In the genomic region with DNA sequence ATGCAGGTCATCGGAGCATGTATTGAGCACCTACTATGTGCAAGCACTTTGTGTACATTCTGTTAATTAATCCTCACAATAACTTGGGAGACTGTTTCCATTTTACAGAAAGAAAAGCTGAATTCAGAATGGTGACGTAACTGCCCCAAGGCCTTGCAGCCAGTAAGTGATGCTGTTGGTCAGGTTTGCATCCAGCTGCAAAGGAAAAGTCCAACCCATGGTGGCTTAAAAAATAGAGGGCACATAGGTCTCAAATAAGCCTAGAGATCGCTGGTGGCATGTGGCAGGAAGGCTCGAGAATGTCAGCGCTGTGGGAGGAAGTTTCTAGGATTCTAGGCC, we compare ENCODE assay signal across 33 cellular contexts.
"Had no signal": no experiment of that assay in that cellular context is flagged by ENCODE, and none has a peak within 500 bp of the region (broad histone marks: within the 10 kb centered on the region; RNA-seq: fewer than 3 reads in every experiment).

No MANE protein-coding gene starts in this region.

- H3K36me3 Mint-ChIP-seq: activated naive CD8-positive, alpha-beta T cell treated with anti-CD3 and anti-CD28 coated beads for 36 hours had no signal

- H3K4me3 Mint-ChIP-seq: activated CD4-positive, alpha-beta T cell treated with anti-CD3 and anti-CD28 coated beads for 36 hours; activated CD4-positive, alpha-beta T cell treated with anti-CD3 and anti-CD28 coated beads, Interleukin-2, amount 10 ng/mL, durations not matched to agents 7 days and 5 days; activated CD8-positive, alpha-beta T cell treated with anti-CD3 and anti-CD28 coated beads, Interleukin-2, amount 10 ng/mL, durations not matched to agents 7 days and 5 days; activated naive CD8-positive, alpha-beta T cell treated with anti-CD3 and anti-CD28 coated beads for 36 hours; activated T-helper 17 cell treated with anti-CD3 and anti-CD28 coated beads, Interleukin-2, amount 50 U/mL, for 72 hours; T-helper 1 cell treated with Interleukin-12 subunit alpha and Interleukin-12 subunit beta and Interleukin-4 antibody, amounts not matched to agents 30 μg/mL and 1 μg/mL, for 36 hours; T-helper 2 cell treated with Interferon-gamma antibody and Interleukin-4, amounts not matched to agents 5 μg/mL and 100 μg/mL, for 36 hours had no signal

- FAIRE-seq: TTC549 had no signal

- H3K9me3 ChIP-seq: breast epithelium, Peyer's patch, SJSA1, SK-N-SH had no signal

- H3K27me3 ChIP-seq: breast epithelium, Peyer's patch, SJSA1 had no signal

- DNase-seq: activated CD4-positive, alpha-beta T cell treated with anti-CD3 and anti-CD28 coated beads for 36 hours; activated CD4-positive, alpha-beta T cell treated with anti-CD3 and anti-CD28 coated beads, Interleukin-2, amount 10 ng/mL, durations not matched to agents 7 days and 5 days; activated CD4-positive, alpha-beta T cell treated with anti-CD3 and anti-CD28 coated beads, Interleukin-2, amount 50 U/mL, for 48 hours; activated CD8-positive, alpha-beta memory T cell treated with anti-CD3 and anti-CD28 coated beads, Interleukin-2, amount 50 U/mL, for 48 hours; activated CD8-positive, alpha-beta T cell treated with anti-CD3 and anti-CD28 coated beads, Interleukin-2, amount 10 ng/mL, durations not matched to agents 7 days and 5 days; activated effector memory CD4-positive, alpha-beta T cell treated with anti-CD3 and anti-CD28 coated beads, Interleukin-2, amount 50 U/mL, for 16 hours; activated naive CD4-positive, alpha-beta T cell; activated naive CD4-positive, alpha-beta T cell treated with anti-CD3 and anti-CD28 coated beads, Interleukin-2, amount 50 U/mL, for 16 hours; activated naive CD8-positive, alpha-beta T cell treated with anti-CD3 and anti-CD28 coated beads for 36 hours; activated T-cell treated with anti-CD3 and anti-CD28 coated beads, Interleukin-2, amount 50 U/mL, for 48 hours; amniotic stem cell; aorta; NCI-H1092 treated with DMSO at 0.1 percent for 48 hours; NCI-H1417; NCI-H146; NCI-H1930; NCI-H2081 treated with DMSO at 0.1 percent for 48 hours; NCI-H226; NCI-H526; NCI-H748 treated with DMSO at 0.1 percent for 48 hours; NK-92 treated with Interleukin-12 subunit alpha and Interleukin-12 subunit beta, amount 100 ng/mL, for 24 hours; PC-3; Peyer's patch; RPMI8226; SHP77 treated with DMSO at 0.1 percent for 48 hours; SK-N-SH had no signal

- H3K9ac ChIP-seq: KMS-11, SK-N-SH had no signal

- H3K27ac ChIP-seq: breast epithelium, KMS-11, Peyer's patch, SJSA1 had no signal

- H3K36me3 ChIP-seq: breast epithelium, Peyer's patch, SJSA1 had no signal

- H3K4me3 ChIP-seq: breast epithelium, Peyer's patch, SJSA1 had no signal

- H3K4me1 ChIP-seq: breast epithelium, Peyer's patch, SJSA1 had no signal

- H3K27ac Mint-ChIP-seq: activated CD4-positive, alpha-beta T cell treated with anti-CD3 and anti-CD28 coated beads for 36 hours; activated CD4-positive, alpha-beta T cell treated with anti-CD3 and anti-CD28 coated beads, Interleukin-2, amount 10 ng/mL, durations not matched to agents 7 days and 5 days; activated CD8-positive, alpha-beta T cell treated with anti-CD3 and anti-CD28 coated beads, Interleukin-2, amount 10 ng/mL, durations not matched to agents 7 days and 5 days; activated naive CD8-positive, alpha-beta T cell treated with anti-CD3 and anti-CD28 coated beads for 36 hours; activated T-helper 17 cell treated with anti-CD3 and anti-CD28 coated beads, Interleukin-2, amount 50 U/mL, for 72 hours; T-helper 1 cell treated with Interleukin-12 subunit alpha and Interleukin-12 subunit beta and Interleukin-4 antibody, amounts not matched to agents 30 μg/mL and 1 μg/mL, for 36 hours; T-helper 2 cell treated with Interferon-gamma antibody and Interleukin-4, amounts not matched to agents 5 μg/mL and 100 μg/mL, for 36 hours had no signal

- H3K4me2 ChIP-seq: KMS-11, SK-N-SH had no signal

- H3K9me3 Mint-ChIP-seq: activated CD4-positive, alpha-beta T cell treated with anti-CD3 and anti-CD28 coated beads, Interleukin-2, amount 10 ng/mL, durations not matched to agents 7 days and 5 days; activated naive CD8-positive, alpha-beta T cell treated with anti-CD3 and anti-CD28 coated beads for 36 hours; activated T-helper 17 cell treated with anti-CD3 and anti-CD28 coated beads, Interleukin-2, amount 50 U/mL, for 72 hours; T-helper 1 cell treated with Interleukin-12 subunit alpha and Interleukin-12 subunit beta and Interleukin-4 antibody, amounts not matched to agents 30 μg/mL and 1 μg/mL, for 36 hours; T-helper 2 cell treated with Interferon-gamma antibody and Interleukin-4, amounts not matched to agents 5 μg/mL and 100 μg/mL, for 36 hours had no signal
